In the genomic region with DNA sequence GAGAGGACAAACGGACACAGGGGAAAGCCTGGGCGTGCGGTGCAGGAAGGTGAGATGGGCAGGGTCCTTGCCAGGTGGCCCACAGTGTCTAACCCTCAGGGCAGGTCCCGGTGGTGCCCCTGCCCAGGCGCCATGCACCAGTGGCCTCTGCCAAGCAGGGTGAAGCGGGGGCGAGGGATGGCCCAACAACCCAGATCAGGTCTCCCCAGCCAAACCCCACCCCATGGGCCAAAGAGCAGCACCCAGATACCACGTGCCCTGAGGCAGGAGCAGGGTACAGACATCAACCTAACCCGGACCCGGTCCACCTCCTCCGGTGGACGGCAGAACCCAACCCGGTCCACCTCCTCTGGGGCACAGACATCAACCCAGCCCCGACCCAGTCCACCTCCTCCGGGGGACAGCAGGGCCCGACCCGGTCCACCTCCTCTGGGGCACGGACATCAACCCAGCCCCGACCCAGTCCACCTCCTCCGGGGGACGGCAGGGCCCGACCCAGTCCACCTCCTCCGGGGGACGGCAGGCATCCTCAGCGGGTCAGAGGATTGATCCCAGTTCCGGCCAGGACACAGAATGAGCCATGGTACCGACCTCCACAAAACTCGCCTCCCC, we compare ENCODE assay signal across 2 cellular contexts.
TF ChIP-seq lines count a peak whose summit lies in the region.

No MANE protein-coding gene starts in this region.

TF ChIP-seq in K562, 482 proteins besides CTCF, POLR2A, EP300 and RAD21 (continues in another document):
- TF ChIP-seq, protein P1, sequence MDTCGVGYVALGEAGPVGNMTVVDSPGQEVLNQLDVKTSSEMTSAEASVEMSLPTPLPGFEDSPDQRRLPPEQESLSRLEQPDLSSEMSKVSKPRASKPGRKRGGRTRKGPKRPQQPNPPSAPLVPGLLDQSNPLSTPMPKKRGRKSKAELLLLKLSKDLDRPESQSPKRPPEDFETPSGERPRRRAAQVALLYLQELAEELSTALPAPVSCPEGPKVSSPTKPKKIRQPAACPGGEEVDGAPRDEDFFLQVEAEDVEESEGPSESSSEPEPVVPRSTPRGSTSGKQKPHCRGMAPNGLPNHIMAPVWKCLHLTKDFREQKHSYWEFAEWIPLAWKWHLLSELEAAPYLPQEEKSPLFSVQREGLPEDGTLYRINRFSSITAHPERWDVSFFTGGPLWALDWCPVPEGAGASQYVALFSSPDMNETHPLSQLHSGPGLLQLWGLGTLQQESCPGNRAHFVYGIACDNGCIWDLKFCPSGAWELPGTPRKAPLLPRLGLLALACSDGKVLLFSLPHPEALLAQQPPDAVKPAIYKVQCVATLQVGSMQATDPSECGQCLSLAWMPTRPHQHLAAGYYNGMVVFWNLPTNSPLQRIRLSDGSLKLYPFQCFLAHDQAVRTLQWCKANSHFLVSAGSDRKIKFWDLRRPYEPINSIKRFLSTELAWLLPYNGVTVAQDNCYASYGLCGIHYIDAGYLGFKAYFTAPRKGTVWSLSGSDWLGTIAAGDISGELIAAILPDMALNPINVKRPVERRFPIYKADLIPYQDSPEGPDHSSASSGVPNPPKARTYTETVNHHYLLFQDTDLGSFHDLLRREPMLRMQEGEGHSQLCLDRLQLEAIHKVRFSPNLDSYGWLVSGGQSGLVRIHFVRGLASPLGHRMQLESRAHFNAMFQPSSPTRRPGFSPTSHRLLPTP (IDR thresholded peaks at IDR 0.05; ENCODE audit: borderline replicate concordance, extremely low read depth, insufficient read length) = no peak
- TF ChIP-seq HMG20B (CRISPR knock-in tag; IDR thresholded peaks at IDR 0.05) = no peak
- 0 out of 2 replicates have a peak, but pooled peaks have one; percentile 13 for TF ChIP-seq RBFOX2 (IDR thresholded peaks at IDR 0.05; ENCODE audit: low read depth, low read length)
- TF ChIP-seq ZSCAN29 (IDR thresholded peaks at IDR 0.05) = no peak
- TF ChIP-seq HNRNPH1 (optimal IDR thresholded peaks at IDR 0.05; ENCODE audit: low read depth, low read length) = no peak
- no peak for TF ChIP-seq DPF2 (IDR thresholded peaks at IDR 0.05)
- TF ChIP-seq, protein P2, sequence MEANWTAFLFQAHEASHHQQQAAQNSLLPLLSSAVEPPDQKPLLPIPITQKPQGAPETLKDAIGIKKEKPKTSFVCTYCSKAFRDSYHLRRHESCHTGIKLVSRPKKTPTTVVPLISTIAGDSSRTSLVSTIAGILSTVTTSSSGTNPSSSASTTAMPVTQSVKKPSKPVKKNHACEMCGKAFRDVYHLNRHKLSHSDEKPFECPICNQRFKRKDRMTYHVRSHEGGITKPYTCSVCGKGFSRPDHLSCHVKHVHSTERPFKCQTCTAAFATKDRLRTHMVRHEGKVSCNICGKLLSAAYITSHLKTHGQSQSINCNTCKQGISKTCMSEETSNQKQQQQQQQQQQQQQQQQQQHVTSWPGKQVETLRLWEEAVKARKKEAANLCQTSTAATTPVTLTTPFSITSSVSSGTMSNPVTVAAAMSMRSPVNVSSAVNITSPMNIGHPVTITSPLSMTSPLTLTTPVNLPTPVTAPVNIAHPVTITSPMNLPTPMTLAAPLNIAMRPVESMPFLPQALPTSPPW (CRISPR knock-in tag; IDR thresholded peaks at IDR 0.05) = no peak
- TF ChIP-seq HLTF (IDR thresholded peaks at IDR 0.05) = no peak
- no peak for TF ChIP-seq MAFK (IDR thresholded peaks at IDR 0.05; ENCODE audit: low read length)
- TF ChIP-seq ATF1 (CRISPR knock-in tag; IDR thresholded peaks at IDR 0.05) = no peak
- TF ChIP-seq ATF1 (tag; IDR thresholded peaks at IDR 0.05) = no peak
- TF ChIP-seq, protein P3, sequence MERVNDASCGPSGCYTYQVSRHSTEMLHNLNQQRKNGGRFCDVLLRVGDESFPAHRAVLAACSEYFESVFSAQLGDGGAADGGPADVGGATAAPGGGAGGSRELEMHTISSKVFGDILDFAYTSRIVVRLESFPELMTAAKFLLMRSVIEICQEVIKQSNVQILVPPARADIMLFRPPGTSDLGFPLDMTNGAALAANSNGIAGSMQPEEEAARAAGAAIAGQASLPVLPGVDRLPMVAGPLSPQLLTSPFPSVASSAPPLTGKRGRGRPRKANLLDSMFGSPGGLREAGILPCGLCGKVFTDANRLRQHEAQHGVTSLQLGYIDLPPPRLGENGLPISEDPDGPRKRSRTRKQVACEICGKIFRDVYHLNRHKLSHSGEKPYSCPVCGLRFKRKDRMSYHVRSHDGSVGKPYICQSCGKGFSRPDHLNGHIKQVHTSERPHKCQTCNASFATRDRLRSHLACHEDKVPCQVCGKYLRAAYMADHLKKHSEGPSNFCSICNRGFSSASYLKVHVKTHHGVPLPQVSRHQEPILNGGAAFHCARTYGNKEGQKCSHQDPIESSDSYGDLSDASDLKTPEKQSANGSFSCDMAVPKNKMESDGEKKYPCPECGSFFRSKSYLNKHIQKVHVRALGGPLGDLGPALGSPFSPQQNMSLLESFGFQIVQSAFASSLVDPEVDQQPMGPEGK (CRISPR knock-in tag; IDR thresholded peaks at IDR 0.05; ENCODE audit: borderline replicate concordance) = no peak
- no peak for TF ChIP-seq CBFA2T3 (IDR thresholded peaks at IDR 0.05)
- TF ChIP-seq KLF10 (CRISPR knock-in tag; IDR thresholded peaks at IDR 0.05) = no peak
- TF ChIP-seq ILK (tag; IDR thresholded peaks at IDR 0.05; ENCODE audit: borderline replicate concordance, low read depth) = no peak
- TF ChIP-seq THRAP3 (IDR thresholded peaks at IDR 0.05; ENCODE audit: borderline replicate concordance) = no peak
- no peak for TF ChIP-seq FOXJ2 (tag; IDR thresholded peaks at IDR 0.05)
- TF ChIP-seq POLR2G (IDR thresholded peaks at IDR 0.05; ENCODE audit: low read depth, low read length) = 0 out of 2 replicates have a peak, but pooled peaks have one; percentile 5
- TF ChIP-seq, protein P4, sequence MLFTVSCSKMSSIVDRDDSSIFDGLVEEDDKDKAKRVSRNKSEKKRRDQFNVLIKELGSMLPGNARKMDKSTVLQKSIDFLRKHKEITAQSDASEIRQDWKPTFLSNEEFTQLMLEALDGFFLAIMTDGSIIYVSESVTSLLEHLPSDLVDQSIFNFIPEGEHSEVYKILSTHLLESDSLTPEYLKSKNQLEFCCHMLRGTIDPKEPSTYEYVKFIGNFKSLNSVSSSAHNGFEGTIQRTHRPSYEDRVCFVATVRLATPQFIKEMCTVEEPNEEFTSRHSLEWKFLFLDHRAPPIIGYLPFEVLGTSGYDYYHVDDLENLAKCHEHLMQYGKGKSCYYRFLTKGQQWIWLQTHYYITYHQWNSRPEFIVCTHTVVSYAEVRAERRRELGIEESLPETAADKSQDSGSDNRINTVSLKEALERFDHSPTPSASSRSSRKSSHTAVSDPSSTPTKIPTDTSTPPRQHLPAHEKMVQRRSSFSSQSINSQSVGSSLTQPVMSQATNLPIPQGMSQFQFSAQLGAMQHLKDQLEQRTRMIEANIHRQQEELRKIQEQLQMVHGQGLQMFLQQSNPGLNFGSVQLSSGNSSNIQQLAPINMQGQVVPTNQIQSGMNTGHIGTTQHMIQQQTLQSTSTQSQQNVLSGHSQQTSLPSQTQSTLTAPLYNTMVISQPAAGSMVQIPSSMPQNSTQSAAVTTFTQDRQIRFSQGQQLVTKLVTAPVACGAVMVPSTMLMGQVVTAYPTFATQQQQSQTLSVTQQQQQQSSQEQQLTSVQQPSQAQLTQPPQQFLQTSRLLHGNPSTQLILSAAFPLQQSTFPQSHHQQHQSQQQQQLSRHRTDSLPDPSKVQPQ (CRISPR knock-in tag; IDR thresholded peaks at IDR 0.05; ENCODE audit: borderline replicate concordance) = no peak
- TF ChIP-seq OTX1 (CRISPR knock-in tag; IDR thresholded peaks at IDR 0.05) = no peak
- no peak for TF ChIP-seq MAFF (IDR thresholded peaks at IDR 0.05; ENCODE audit: low read length)
- TF ChIP-seq ETV1 (tag; conservative IDR thresholded peaks at IDR 0.05; ENCODE audit: low read depth) = peak; percentile 49
- TF ChIP-seq GTF2A2 (tag; IDR thresholded peaks at IDR 0.05) = no peak
- TF ChIP-seq CCAR2 (IDR thresholded peaks at IDR 0.05; ENCODE audit: low read depth, low read length) = no peak

TF ChIP-seq in WTC11, 78 proteins besides CTCF, POLR2A, EP300 and RAD21:
- TF ChIP-seq NFATC4 (CRISPR knock-in tag; IDR thresholded peaks at IDR 0.05) = no peak
- no peak for TF ChIP-seq SP1 (CRISPR knock-in tag; conservative IDR thresholded peaks at IDR 0.05)
- no peak for TF ChIP-seq ZNF138 (CRISPR knock-in tag; conservative IDR thresholded peaks at IDR 0.05)
- no peak for TF ChIP-seq KAT7 (CRISPR knock-in tag; IDR thresholded peaks at IDR 0.05; ENCODE audit: borderline replicate concordance)
- TF ChIP-seq, protein P5, sequence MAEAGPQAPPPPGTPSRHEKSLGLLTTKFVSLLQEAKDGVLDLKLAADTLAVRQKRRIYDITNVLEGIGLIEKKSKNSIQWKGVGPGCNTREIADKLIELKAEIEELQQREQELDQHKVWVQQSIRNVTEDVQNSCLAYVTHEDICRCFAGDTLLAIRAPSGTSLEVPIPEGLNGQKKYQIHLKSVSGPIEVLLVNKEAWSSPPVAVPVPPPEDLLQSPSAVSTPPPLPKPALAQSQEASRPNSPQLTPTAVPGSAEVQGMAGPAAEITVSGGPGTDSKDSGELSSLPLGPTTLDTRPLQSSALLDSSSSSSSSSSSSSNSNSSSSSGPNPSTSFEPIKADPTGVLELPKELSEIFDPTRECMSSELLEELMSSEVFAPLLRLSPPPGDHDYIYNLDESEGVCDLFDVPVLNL (CRISPR knock-in tag; IDR thresholded peaks at IDR 0.05; ENCODE audit: borderline replicate concordance, low read depth) = no peak
- TF ChIP-seq, protein P6, sequence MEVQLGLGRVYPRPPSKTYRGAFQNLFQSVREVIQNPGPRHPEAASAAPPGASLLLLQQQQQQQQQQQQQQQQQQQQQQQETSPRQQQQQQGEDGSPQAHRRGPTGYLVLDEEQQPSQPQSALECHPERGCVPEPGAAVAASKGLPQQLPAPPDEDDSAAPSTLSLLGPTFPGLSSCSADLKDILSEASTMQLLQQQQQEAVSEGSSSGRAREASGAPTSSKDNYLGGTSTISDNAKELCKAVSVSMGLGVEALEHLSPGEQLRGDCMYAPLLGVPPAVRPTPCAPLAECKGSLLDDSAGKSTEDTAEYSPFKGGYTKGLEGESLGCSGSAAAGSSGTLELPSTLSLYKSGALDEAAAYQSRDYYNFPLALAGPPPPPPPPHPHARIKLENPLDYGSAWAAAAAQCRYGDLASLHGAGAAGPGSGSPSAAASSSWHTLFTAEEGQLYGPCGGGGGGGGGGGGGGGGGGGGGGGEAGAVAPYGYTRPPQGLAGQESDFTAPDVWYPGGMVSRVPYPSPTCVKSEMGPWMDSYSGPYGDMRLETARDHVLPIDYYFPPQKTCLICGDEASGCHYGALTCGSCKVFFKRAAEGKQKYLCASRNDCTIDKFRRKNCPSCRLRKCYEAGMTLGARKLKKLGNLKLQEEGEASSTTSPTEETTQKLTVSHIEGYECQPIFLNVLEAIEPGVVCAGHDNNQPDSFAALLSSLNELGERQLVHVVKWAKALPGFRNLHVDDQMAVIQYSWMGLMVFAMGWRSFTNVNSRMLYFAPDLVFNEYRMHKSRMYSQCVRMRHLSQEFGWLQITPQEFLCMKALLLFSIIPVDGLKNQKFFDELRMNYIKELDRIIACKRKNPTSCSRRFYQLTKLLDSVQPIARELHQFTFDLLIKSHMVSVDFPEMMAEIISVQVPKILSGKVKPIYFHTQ (CRISPR knock-in tag; IDR thresholded peaks at IDR 0.05) = no peak
- no peak for TF ChIP-seq FOXK1 (CRISPR knock-in tag; IDR thresholded peaks at IDR 0.05)
- TF ChIP-seq RORB (CRISPR knock-in tag; IDR thresholded peaks at IDR 0.05) = no peak
- TF ChIP-seq CREB1 (CRISPR knock-in tag; IDR thresholded peaks at IDR 0.05) = no peak
- TF ChIP-seq NFYB (CRISPR knock-in tag; conservative IDR thresholded peaks at IDR 0.05; ENCODE audit: low read depth) = no peak
- TF ChIP-seq NFE2L1 (CRISPR knock-in tag; IDR thresholded peaks at IDR 0.05) = no peak
- TF ChIP-seq ZNF416 (CRISPR knock-in tag; IDR thresholded peaks at IDR 0.05) = no peak
- TF ChIP-seq ZNF317 (CRISPR knock-in tag; IDR thresholded peaks at IDR 0.05; ENCODE audit: borderline replicate concordance, low read depth) = no peak
- TF ChIP-seq HMGA2 (CRISPR knock-in tag; IDR thresholded peaks at IDR 0.05) = no peak
- TF ChIP-seq GTF2I (CRISPR knock-in tag; conservative IDR thresholded peaks at IDR 0.05) = no peak
- no peak for TF ChIP-seq ETV6 (CRISPR knock-in tag; IDR thresholded peaks at IDR 0.05)
